Comparison of ENCODE assay signal across 8 cellular contexts in the genomic region with DNA sequence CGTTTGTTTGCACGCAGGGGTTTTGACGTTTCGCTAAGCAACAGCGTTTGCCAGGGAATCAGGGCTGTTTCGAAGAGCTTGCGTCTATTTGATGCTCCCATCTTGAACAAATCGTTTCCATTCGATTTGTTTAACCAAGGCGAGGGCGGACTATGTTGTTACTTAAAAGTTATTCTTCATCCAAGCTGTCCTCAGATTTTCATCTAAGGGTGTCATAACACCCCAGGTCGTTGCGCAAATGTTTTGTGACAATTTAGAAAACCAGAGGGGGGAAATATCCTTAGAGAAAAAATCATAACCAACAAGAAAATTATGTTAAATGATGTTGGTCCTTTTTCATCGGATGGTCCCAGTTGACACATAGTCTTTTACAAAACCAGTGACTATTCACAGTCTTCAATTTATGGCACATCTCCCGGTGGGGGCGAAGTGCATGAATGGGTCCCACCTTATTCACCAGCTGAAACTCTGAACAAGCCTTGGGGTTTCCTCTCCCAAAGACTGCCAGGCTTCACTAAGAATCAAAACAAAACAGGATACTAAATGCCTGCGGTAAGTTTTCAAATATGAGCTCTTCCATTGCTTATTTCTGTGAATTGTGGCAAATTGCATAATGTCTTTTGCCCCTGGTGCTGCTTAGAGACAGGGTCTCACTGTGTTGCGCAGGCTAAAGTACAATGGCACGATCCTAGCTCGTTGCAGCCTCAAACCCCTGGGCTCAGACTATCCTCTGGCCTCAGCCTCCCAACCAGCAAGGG.
DNase-seq lines count a peak whose midpoint lies in the region; ATAC-seq and TF ChIP-seq lines count a peak whose summit lies in the region.

No MANE protein-coding gene starts in this region.

- no peak for ATAC-seq in stimulated activated naive CD8-positive, alpha-beta T cell treated with anti-CD3 and anti-CD28 coated beads, Interleukin-15, Interleukin-2, amounts not matched to agents 100 U/mL and 50 U/mL, for 24 hours
- ATAC-seq in lower lobe of right lung (no peak), upper lobe of right lung (no peak), GM19455 (IDR thresholded peaks at IDR 0.05; ENCODE audit: unreplicated experiment) (no peak), HG03039 (IDR thresholded peaks at IDR 0.05; ENCODE audit: unreplicated experiment) (no peak)

- peak overlapping the region; percentile 61 for H3K27ac Mint-ChIP-seq in stimulated activated naive CD8-positive, alpha-beta T cell treated with anti-CD3 and anti-CD28 coated beads, Interleukin-15, Interleukin-2, amounts not matched to agents 100 ng/mL and 50 ng/mL, for 24 hours
- H3K27ac Mint-ChIP-seq in brain, result peak overlapping the region; percentile 97 to 99 (median 98)

- no peaks in the 10 kb centered on the region for H3K9me3 ChIP-seq in lower lobe of right lung
- H3K9me3 ChIP-seq in upper lobe of right lung, result no peaks in the 10 kb centered on the region

- DNase-seq in stimulated activated naive CD8-positive, alpha-beta T cell treated with anti-CD3 and anti-CD28 coated beads, Interleukin-15, Interleukin-2, amounts not matched to agents 100 U/mL and 50 U/mL, for 24 hours, result no peak
- DNase-seq in lower lobe of right lung (no peak), upper lobe of right lung (no peak), posterior vena cava (ENCODE audit: low spot score) (no peak)

- H3K4me3 Mint-ChIP-seq in stimulated activated naive CD8-positive, alpha-beta T cell treated with anti-CD3 and anti-CD28 coated beads, Interleukin-15, Interleukin-2, amounts not matched to agents 100 ng/mL and 50 ng/mL, for 24 hours, result peak overlapping the region; percentile 92
- peak overlapping the region; percentile 88 to 96 (median 94) for H3K4me3 Mint-ChIP-seq in brain

- H3K36me3 ChIP-seq in lower lobe of right lung (no peaks in the 10 kb centered on the region), upper lobe of right lung (no peaks in the 10 kb centered on the region)

- H3K27me3 ChIP-seq in lower lobe of right lung (ENCODE audit: low read depth) (no peaks in the 10 kb centered on the region), upper lobe of right lung (no peaks in the 10 kb centered on the region)

- peak overlapping the region; percentile 67 for H3K4me3 ChIP-seq in lower lobe of right lung
- H3K4me3 ChIP-seq in upper lobe of right lung, result peak overlapping the region; percentile 65

- H3K4me1 Mint-ChIP-seq in stimulated activated naive CD8-positive, alpha-beta T cell treated with anti-CD3 and anti-CD28 coated beads, Interleukin-15, Interleukin-2, amounts not matched to agents 100 ng/mL and 50 ng/mL, for 24 hours (ENCODE audit: low read depth), result peaks cover 31% of the 10 kb centered on the region
- peaks cover 43% of the 10 kb centered on the region for H3K4me1 Mint-ChIP-seq in brain

- TF ChIP-seq CTCF in brain (conservative IDR thresholded peaks at IDR 0.05) (no peak), lower lobe of right lung (IDR thresholded peaks at IDR 0.05) (no peak), upper lobe of right lung (IDR thresholded peaks at IDR 0.05) (no peak)

- no peaks in the 10 kb centered on the region for H3K9me3 Mint-ChIP-seq in stimulated activated naive CD8-positive, alpha-beta T cell treated with anti-CD3 and anti-CD28 coated beads, Interleukin-15, Interleukin-2, amounts not matched to agents 100 ng/mL and 50 ng/mL, for 24 hours
- no peaks in the 10 kb centered on the region for H3K9me3 Mint-ChIP-seq in brain

- intact Hi-C loops in lower lobe of right lung (cut with DNase I) (loop anchor here (5.0 kb wide), 1 partner anchor 86 kb away; no protein-coding TSS in a partner anchor), upper lobe of right lung (cut with DNase I) (loop anchor here (5.0 kb wide), 1 partner anchor 81 kb away; no protein-coding TSS in a partner anchor), posterior vena cava (cut with DNase I) (loop anchor here (5.0 to 10.0 kb wide), 3 partner anchors 36 to 826 kb away; a partner anchor contains a TSS)

- H3K27me3 Mint-ChIP-seq in stimulated activated naive CD8-positive, alpha-beta T cell treated with anti-CD3 and anti-CD28 coated beads, Interleukin-15, Interleukin-2, amounts not matched to agents 100 ng/mL and 50 ng/mL, for 24 hours, result peaks cover 8% of the 10 kb centered on the region
- H3K27me3 Mint-ChIP-seq in brain, result peaks cover 9% of the 10 kb centered on the region

- no peaks in the 10 kb centered on the region for H3K36me3 Mint-ChIP-seq in stimulated activated naive CD8-positive, alpha-beta T cell treated with anti-CD3 and anti-CD28 coated beads, Interleukin-15, Interleukin-2, amounts not matched to agents 100 ng/mL and 50 ng/mL, for 24 hours (ENCODE audit: low read depth)
- no peaks in the 10 kb centered on the region for H3K36me3 Mint-ChIP-seq in brain

- peaks cover 40% of the 10 kb centered on the region for H3K4me1 ChIP-seq in lower lobe of right lung
- H3K4me1 ChIP-seq in upper lobe of right lung, result peaks cover 27% of the 10 kb centered on the region

- H3K27ac ChIP-seq in lower lobe of right lung (peak overlapping the region; percentile 99), upper lobe of right lung (peak overlapping the region; percentile 96)
